1 cellular context compared by ENCODE assay signal in genomic region chr7:108086546-108086945, GRCh38.
TF ChIP-seq lines count a peak whose summit lies in the region.

No MANE protein-coding gene starts in this region.

TF ChIP-seq in IMR-90, 13 proteins besides CTCF, POLR2A, EP300 and RAD21 (continued from another document):
- TF ChIP-seq MAZ (IDR thresholded peaks at IDR 0.05; ENCODE audit: borderline replicate concordance, low read depth, low read length), result no peak
- TF ChIP-seq MAFK (IDR thresholded peaks at IDR 0.05; ENCODE audit: low read depth, low read length), result no peak
- no peak for TF ChIP-seq CHD1 (IDR thresholded peaks at IDR 0.05; ENCODE audit: low read depth, low read length)
- no peak for TF ChIP-seq BHLHE40 (IDR thresholded peaks at IDR 0.05; ENCODE audit: low read depth, low read length)
- TF ChIP-seq FOS (IDR thresholded peaks at IDR 0.05; ENCODE audit: low read depth, low read length), result no peak
- TF ChIP-seq SMC3 (IDR thresholded peaks at IDR 0.05; ENCODE audit: low read depth, low read length), result no peak
- no peak for TF ChIP-seq USF2 (IDR thresholded peaks at IDR 0.05; ENCODE audit: low read depth, low read length)
- no peak for TF ChIP-seq ELK1 (IDR thresholded peaks at IDR 0.05; ENCODE audit: borderline replicate concordance, low read depth, low read length)
- no peak for TF ChIP-seq CEBPB (IDR thresholded peaks at IDR 0.05; ENCODE audit: low read depth, low read length)
- no peak for TF ChIP-seq RCOR1 (IDR thresholded peaks at IDR 0.05; ENCODE audit: insufficient replicate concordance, low read length)
- TF ChIP-seq NFE2L2 (IDR thresholded peaks at IDR 0.05; ENCODE audit: low read depth, low read length), result no peak
- TF ChIP-seq MXI1 (IDR thresholded peaks at IDR 0.05; ENCODE audit: borderline replicate concordance, low read depth, low read length), result no peak
